In the genomic region with DNA sequence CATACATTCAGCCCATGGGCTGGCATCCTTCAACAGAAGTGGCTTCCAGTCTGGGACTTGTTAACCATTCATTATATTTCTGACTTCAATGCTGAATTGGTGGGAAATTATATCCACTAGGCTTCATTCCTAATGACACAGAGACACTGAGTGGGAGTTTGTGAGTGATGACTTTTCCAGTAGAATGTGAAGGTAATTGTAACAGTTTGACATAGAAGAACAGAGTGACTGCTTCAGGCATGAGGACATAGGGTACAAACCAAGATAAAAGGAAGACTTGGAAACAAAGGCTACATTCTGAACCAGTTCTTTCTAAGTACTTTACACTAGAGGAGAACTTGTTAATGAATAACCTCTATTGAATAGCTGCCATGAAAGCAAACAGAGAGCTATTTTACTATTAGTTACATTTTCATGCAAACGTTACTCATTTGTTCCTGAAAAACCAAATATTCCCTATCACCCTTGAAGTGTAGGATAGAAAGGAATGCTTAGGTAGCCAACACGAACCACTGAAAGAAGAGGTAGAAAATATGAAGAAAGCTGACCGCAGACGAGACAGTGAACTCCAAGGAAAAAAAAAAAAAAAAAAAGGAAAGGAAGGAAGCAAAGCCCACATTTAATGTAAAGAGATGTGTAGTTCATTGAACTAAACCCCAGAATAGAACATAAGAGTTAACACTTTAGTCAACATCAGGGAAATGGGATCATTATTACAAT, we compare ENCODE assay signal across 16 cellular contexts.
DNase-seq lines count a peak whose midpoint lies in the region; ATAC-seq and TF ChIP-seq lines count a peak whose summit lies in the region.
"Had no signal": no experiment of that assay in that cellular context is flagged by ENCODE, and none has a peak within 500 bp of the region (broad histone marks: within the 10 kb centered on the region; RNA-seq: fewer than 3 reads in every experiment).

No MANE protein-coding gene starts in this region.

- TF ChIP-seq CTCF in endodermal cell (conservative IDR thresholded peaks at IDR 0.05), result no peak

- no peak overlapping the region for H4K8ac ChIP-seq in mesendoderm (ENCODE audit: low read depth, low read length)

- H3K79me2 ChIP-seq in mesendoderm (ENCODE audit: control insufficient read depth, insufficient read depth, low read length), result no peaks in the 10 kb centered on the region

- no peaks in the 10 kb centered on the region for H3K27me3 Mint-ChIP-seq in endodermal cell (ENCODE audit: insufficient read depth)
- no peaks in the 10 kb centered on the region for H3K27me3 Mint-ChIP-seq in stimulated activated naive B cell treated with anti-CD40 and anti-IgM and Interleukin-4, amounts not matched to agents 10 μg/mL and 1 μg/mL and 100 μg/mL, for 72 hours
- H3K27me3 Mint-ChIP-seq in T-helper 17 cell, result no peaks in the 10 kb centered on the region

- no peaks in the 10 kb centered on the region for H3K9me3 Mint-ChIP-seq in endodermal cell
- no peaks in the 10 kb centered on the region for H3K9me3 Mint-ChIP-seq in stimulated activated naive B cell treated with anti-CD40 and anti-IgM and Interleukin-4, amounts not matched to agents 10 μg/mL and 1 μg/mL and 100 μg/mL, for 72 hours

- H3K9ac ChIP-seq in endodermal cell (ENCODE audit: extremely low read depth, low read length, poor library complexity, severe bottlenecking), result no peak overlapping the region
- no peak overlapping the region for H3K9ac ChIP-seq in mesendoderm (ENCODE audit: low read length)

- H3K27ac ChIP-seq in endodermal cell (ENCODE audit: low read depth, low read length), result peak overlapping the region; percentile 43
- H3K27ac ChIP-seq in mesendoderm (ENCODE audit: low read depth, low read length), result no peak overlapping the region
- H3K27ac ChIP-seq: ovary had no signal

- H2BK15ac ChIP-seq in mesendoderm (replicated peaks; ENCODE audit: low read depth), result peak overlapping the region; percentile 36

- H3K18ac ChIP-seq in mesendoderm (ENCODE audit: low read length), result no peak overlapping the region

- H3K4me3 Mint-ChIP-seq in endodermal cell, result no peak overlapping the region
- H3K4me3 Mint-ChIP-seq in stimulated activated naive B cell treated with anti-CD40 and anti-IgM and Interleukin-4, amounts not matched to agents 10 μg/mL and 1 μg/mL and 100 μg/mL, for 72 hours, result no peak overlapping the region
- no peak overlapping the region for H3K4me3 Mint-ChIP-seq in T-helper 17 cell

- no peak overlapping the region for H3K4me3 ChIP-seq in endodermal cell (ENCODE audit: low read length)
- H3K4me3 ChIP-seq in mesendoderm (ENCODE audit: low read length), result no peak overlapping the region
- H3K4me3 ChIP-seq: ovary had no signal

- H2AK5ac ChIP-seq in mesendoderm (ENCODE audit: low read length), result no peak overlapping the region

- no peak overlapping the region for H3K4me2 ChIP-seq in mesendoderm (ENCODE audit: low read length)

- no peak overlapping the region for H2BK120ac ChIP-seq in mesendoderm (ENCODE audit: low read depth, low read length)

- H3K27me3 ChIP-seq in endodermal cell (ENCODE audit: control insufficient read depth, insufficient read depth, low read length, poor library complexity, severe bottlenecking) (no peaks in the 10 kb centered on the region), mesendoderm (ENCODE audit: insufficient read depth, low read length, poor library complexity) (no peaks in the 10 kb centered on the region)
- H3K27me3 ChIP-seq: ovary had no signal

- H3K4me1 ChIP-seq in endodermal cell (ENCODE audit: control insufficient read depth, insufficient read depth, low read length) (peaks cover 8% of the 10 kb centered on the region), mesendoderm (ENCODE audit: control insufficient read depth, low read depth, low read length) (peaks cover 3% of the 10 kb centered on the region)

- H3K36me3 ChIP-seq in endodermal cell (ENCODE audit: control insufficient read depth, insufficient read depth, low read length) (no peaks in the 10 kb centered on the region), mesendoderm (ENCODE audit: control insufficient read depth, insufficient read depth, low read length) (no peaks in the 10 kb centered on the region)
- H3K36me3 ChIP-seq: ovary had no signal

- H4K5ac ChIP-seq in mesendoderm (ENCODE audit: low read length), result no peak overlapping the region

- H3K4ac ChIP-seq in mesendoderm (ENCODE audit: low read depth, low read length), result no peak overlapping the region

- no peaks in the 10 kb centered on the region for H3K9me3 ChIP-seq in endodermal cell (ENCODE audit: control insufficient read depth, low read length)
- H3K9me3 ChIP-seq in T-helper 17 cell (ENCODE audit: control insufficient read depth, low read length, poor library complexity, severe bottlenecking), result no peaks in the 10 kb centered on the region
- H3K9me3 ChIP-seq: ovary had no signal

- H3K79me1 ChIP-seq in mesendoderm (ENCODE audit: low read length), result no peaks in the 10 kb centered on the region

- H3K56ac ChIP-seq in mesendoderm (ENCODE audit: low read length), result no peak overlapping the region

- ATAC-seq in GM18520 (IDR thresholded peaks at IDR 0.05; ENCODE audit: unreplicated experiment) (no peak), T-helper 17 cell (no peak)
- ATAC-seq in stimulated activated naive B cell treated with anti-CD40 and anti-IgM and Interleukin-4, amounts not matched to agents 10 μg/mL and 1 μg/mL and 100 μg/mL, for 72 hours (replicated peaks), result no peak

- H3K27ac Mint-ChIP-seq in endodermal cell (peak overlapping the region; percentile 12), T-helper 17 cell (no peak overlapping the region)
- H3K27ac Mint-ChIP-seq in stimulated activated naive B cell treated with anti-CD40 and anti-IgM and Interleukin-4, amounts not matched to agents 10 μg/mL and 1 μg/mL and 100 μg/mL, for 72 hours, result no peak overlapping the region

- peak; percentile 83 for DNase-seq in COLO829 (ENCODE audit: low spot score)
- DNase-seq in NCI-H526 (lab: John Stamatoyannopoulos, UW), result peak; percentile 64 to 79
- no peak for DNase-seq in endodermal cell
- peak; percentile 46 for DNase-seq in mesendoderm
- DNase-seq in stimulated activated naive B cell treated with anti-CD40 and anti-IgM and Interleukin-4, amounts not matched to agents 10 μg/mL and 1 μg/mL and 100 μg/mL, for 72 hours, result no peak
- DNase-seq in NCI-H748 treated with DMSO at 0.1 percent for 48 hours (lab: John Stamatoyannopoulos, UW), result no peak
- no peak for DNase-seq in T-helper 17 cell
- DNase-seq: activated CD4-positive, alpha-beta T cell treated with anti-CD3 and anti-CD28 coated beads for 4 hours; activated T-cell treated with anti-CD3 and anti-CD28 coated beads, Interleukin-2, amount 50 U/mL, for 48 hours; DMS79; effector CD8-positive, alpha-beta T cell; NCI-H2081; ovary; stimulated activated CD8-positive, alpha-beta memory T cell treated with anti-CD3 and anti-CD28 coated beads, Interleukin-4, amount 100 ng/mL, for 48 hours; SW 1271 had no signal

- peaks cover 34% of the 10 kb centered on the region for H3K4me1 Mint-ChIP-seq in endodermal cell
- no peaks in the 10 kb centered on the region for H3K4me1 Mint-ChIP-seq in stimulated activated naive B cell treated with anti-CD40 and anti-IgM and Interleukin-4, amounts not matched to agents 10 μg/mL and 1 μg/mL and 100 μg/mL, for 72 hours
- no peaks in the 10 kb centered on the region for H3K4me1 Mint-ChIP-seq in T-helper 17 cell

- H3K23ac ChIP-seq in mesendoderm (ENCODE audit: low read length), result no peak overlapping the region

- no peak overlapping the region for H2BK5ac ChIP-seq in mesendoderm (ENCODE audit: low read length)

- 48 to 60% methylated on average over 2 to 4 of the region's 4 CpGs for WGBS in endodermal cell (ENCODE audit: insufficient coverage in 1 of 2, insufficient read length in 1 of 2), 2 experiments
- WGBS in mesendoderm (ENCODE audit: extremely low coverage, insufficient coverage, low lambda C conversion rate), result no CpG with 5 or more reads among the region's 4 CpGs

- H3K36me3 Mint-ChIP-seq in endodermal cell (ENCODE audit: low read depth), result no peaks in the 10 kb centered on the region
- no peaks in the 10 kb centered on the region for H3K36me3 Mint-ChIP-seq in stimulated activated naive B cell treated with anti-CD40 and anti-IgM and Interleukin-4, amounts not matched to agents 10 μg/mL and 1 μg/mL and 100 μg/mL, for 72 hours
- H3K36me3 Mint-ChIP-seq in T-helper 17 cell (ENCODE audit: low read depth), result no peaks in the 10 kb centered on the region

Comparison
In these comparisons a context has a peak if more than half of its experiments do, and no peak if none do; other contexts are left out.
1. DNase-seq: peak in COLO829 (single experiment), NCI-H526 (2 of 2) and mesendoderm (single experiment); none in endodermal cell (single experiment), stimulated activated naive B cell treated with anti-CD40 and anti-IgM and Interleukin-4, amounts not matched to agents 10 μg/mL and 1 μg/mL and 100 μg/mL, for 72 hours (single experiment), NCI-H748 treated with DMSO at 0.1 percent for 48 hours (single experiment) and T-helper 17 cell (0 of 3).